ENCODE assay signal across 18 cellular contexts in the genomic region with DNA sequence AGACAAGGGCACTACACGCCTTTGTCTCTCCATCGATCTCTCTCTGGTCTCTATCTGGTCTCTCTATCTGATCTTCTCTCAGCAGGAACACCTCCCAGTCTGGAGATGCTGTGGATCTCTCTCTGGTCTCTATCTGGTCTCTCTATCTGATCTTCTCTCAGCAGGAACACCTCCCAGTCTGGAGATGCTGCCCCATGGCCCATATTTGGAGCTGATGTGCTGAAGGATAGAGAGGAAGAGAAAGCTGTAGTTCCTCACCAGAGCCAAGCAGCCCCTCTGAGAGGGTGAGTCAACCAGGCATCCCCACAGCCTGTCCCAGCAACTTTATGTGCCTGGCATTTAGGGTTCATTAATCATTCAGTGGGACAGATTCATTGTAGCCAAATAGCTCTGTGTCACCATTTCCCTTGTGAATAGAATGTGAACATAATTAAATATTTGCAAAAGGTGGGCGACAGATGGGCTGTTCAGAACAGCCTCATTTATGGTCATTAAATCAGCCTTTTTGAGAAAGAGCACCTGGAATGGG.
A peak's percentile ranks its signal among the peaks of the same experiment; 100 is the strongest.
DNase-seq lines count a peak whose midpoint lies in the region; ATAC-seq and TF ChIP-seq lines count a peak whose summit lies in the region.
"Had no signal": no experiment of that assay in that cellular context is flagged by ENCODE, and none has a peak within 500 bp of the region (broad histone marks: within the 10 kb centered on the region; RNA-seq: fewer than 3 reads in every experiment).

No MANE protein-coding gene starts in this region.

- H3K27ac ChIP-seq in DND-41 (ENCODE audit: low read length) (no peak overlapping the region), RWPE2 (ENCODE audit: poor library complexity, severe bottlenecking) (no peak overlapping the region), psoas muscle (no peak overlapping the region), esophagus squamous epithelium (no peak overlapping the region)
- H3K27ac ChIP-seq: esophagus muscularis mucosa, parathyroid adenoma, tibial artery had no signal

- no peaks in the 10 kb centered on the region for H3K79me2 ChIP-seq in DND-41 (ENCODE audit: insufficient read depth, low read length)
- H3K79me2 ChIP-seq: parathyroid adenoma had no signal

- 71 to 79% (median 74%) methylated on average over 3 of the region's 3 CpGs for WGBS in psoas muscle, 3 donors
- 55 to 66% methylated on average over 3 of the region's 3 CpGs for WGBS in esophagus squamous epithelium, 2 donors

- intact Hi-C loops in psoas muscle (cut with DNase I) (no loop called here), esophagus squamous epithelium (cut with DNase I) (no loop called here)

- peak; percentile 52; the same call in 2 of the 3 replicates for ATAC-seq in DND-41 (ENCODE audit: insufficient read depth, low read depth)
- peak; percentile 17; the same call in 1 of the 3 replicates for ATAC-seq in RWPE2 (ENCODE audit: low read depth)
- ATAC-seq in psoas muscle, result no peak
- no peak for ATAC-seq in HG02759 (IDR thresholded peaks at IDR 0.05; ENCODE audit: unreplicated experiment)
- ATAC-seq: left cardiac atrium had no signal

- TF ChIP-seq CTCF in DND-41 (IDR thresholded peaks at IDR 0.05; ENCODE audit: borderline replicate concordance, extremely low read depth, low read length, poor library complexity, severe bottlenecking), result no peak
- TF ChIP-seq CTCF in RWPE2 (IDR thresholded peaks at IDR 0.05; ENCODE audit: poor library complexity, severe bottlenecking), result no peak
- no peak for TF ChIP-seq CTCF in psoas muscle (IDR thresholded peaks at IDR 0.05)
- TF ChIP-seq CTCF in esophagus squamous epithelium (IDR thresholded peaks at IDR 0.05), result no peak

- H3K9me3 ChIP-seq in DND-41 (ENCODE audit: insufficient read depth, low read length, severe bottlenecking) (no peaks in the 10 kb centered on the region), RWPE2 (ENCODE audit: severe bottlenecking) (no peaks in the 10 kb centered on the region), psoas muscle (no peaks in the 10 kb centered on the region), esophagus squamous epithelium (no peaks in the 10 kb centered on the region)
- H3K9me3 ChIP-seq: HAP-1, tibial artery had no signal

- no peaks in the 10 kb centered on the region for H4K20me1 ChIP-seq in DND-41 (ENCODE audit: insufficient read depth, low read length)

- DNase-seq in DND-41 (peak; percentile 17), NCI-H1694 (lab: John Stamatoyannopoulos, UW) (peak; percentile 88), RWPE2 (ENCODE audit: low spot score) (no peak), renal cortical epithelial cell (ENCODE audit: low read depth) (peak; percentile 65), psoas muscle (no peak), esophagus squamous epithelium (lab: John Stamatoyannopoulos, UW) (no peak)
- DNase-seq: effector memory CD4-positive, alpha-beta T cell; left cardiac atrium; mesenchymal stem cell; naive B cell; NCI-H187 treated with DMSO at 0.1 percent for 48 hours; NCI-H510A treated with DMSO at 0.1 percent for 48 hours; stimulated activated CD4-positive, alpha-beta T cell treated with anti-CD3 and anti-CD28 coated beads, Interleukin-2, amount 100 ng/mL, for 24 hours; tibial artery had no signal

- H3K4me3 ChIP-seq in DND-41 (ENCODE audit: low read depth in 1 of 2, low read length in 2 of 2) (no peak overlapping the region), RWPE2 (ENCODE audit: severe bottlenecking) (no peak overlapping the region), psoas muscle (no peak overlapping the region), esophagus squamous epithelium (no peak overlapping the region)
- H3K4me3 ChIP-seq: esophagus muscularis mucosa, HAP-1, tibial artery had no signal

- no peak for TF ChIP-seq POLR2A in esophagus squamous epithelium (IDR thresholded peaks at IDR 0.05)

- H3K36me3 ChIP-seq in DND-41 (ENCODE audit: insufficient read depth, low read length), result no peaks in the 10 kb centered on the region
- H3K36me3 ChIP-seq in RWPE2 (ENCODE audit: low read depth), result no peaks in the 10 kb centered on the region
- H3K36me3 ChIP-seq in psoas muscle (ENCODE audit: insufficient read depth in 1 of 2, low read depth in 1 of 2), result no peaks in the 10 kb centered on the region
- no peaks in the 10 kb centered on the region for H3K36me3 ChIP-seq in esophagus squamous epithelium
- H3K36me3 ChIP-seq: HAP-1, tibial artery had no signal

- H3K4me2 ChIP-seq in DND-41 (ENCODE audit: insufficient read depth, low read length), result no peak overlapping the region

- no peak overlapping the region for H3K9ac ChIP-seq in DND-41 (ENCODE audit: low read depth, low read length)
- H3K9ac ChIP-seq: parathyroid adenoma had no signal

- H3K27me3 ChIP-seq in DND-41 (ENCODE audit: insufficient read depth, low read length, poor library complexity), result no peaks in the 10 kb centered on the region
- peaks cover 15% of the 10 kb centered on the region for H3K27me3 ChIP-seq in RWPE2 (ENCODE audit: insufficient read depth, poor library complexity, severe bottlenecking)
- peaks cover 0 to 1% (median 0%) of the 10 kb centered on the region in 3 donors for H3K27me3 ChIP-seq in psoas muscle (ENCODE audit: insufficient read depth in 3 of 3, low read length in 2 of 3)
- peaks cover 0 to 13% (median 0%) of the 10 kb centered on the region in 4 donors for H3K27me3 ChIP-seq in esophagus squamous epithelium
- H3K27me3 ChIP-seq: esophagus muscularis mucosa had no signal

- 0 out of 2 replicates have a peak overlapping the region, but pooled peaks have one; percentile 36 for H2AFZ ChIP-seq in DND-41 (ENCODE audit: low read depth, low read length)
- H2AFZ ChIP-seq: parathyroid adenoma had no signal

- H3K4me1 ChIP-seq in DND-41 (ENCODE audit: insufficient read depth, low read length) (no peaks in the 10 kb centered on the region), RWPE2 (ENCODE audit: insufficient read depth, poor library complexity, severe bottlenecking) (no peaks in the 10 kb centered on the region), psoas muscle (no peaks in the 10 kb centered on the region), esophagus squamous epithelium (no peaks in the 10 kb centered on the region)
- H3K4me1 ChIP-seq: esophagus muscularis mucosa, HAP-1, parathyroid adenoma, tibial artery had no signal

Comparison
In these comparisons a context has a peak if more than half of its experiments do, and no peak if none do; other contexts are left out.
1. ATAC-seq: peak in DND-41 (single experiment) and RWPE2 (single experiment); none in psoas muscle (0 of 4) and HG02759 (single experiment).
2. DNase-seq: peak in DND-41 (single experiment), NCI-H1694 (single experiment) and renal cortical epithelial cell (single experiment); none in RWPE2 (single experiment), psoas muscle (0 of 2) and esophagus squamous epithelium (single experiment).